8 cellular contexts compared by ENCODE assay signal in the genomic region with DNA sequence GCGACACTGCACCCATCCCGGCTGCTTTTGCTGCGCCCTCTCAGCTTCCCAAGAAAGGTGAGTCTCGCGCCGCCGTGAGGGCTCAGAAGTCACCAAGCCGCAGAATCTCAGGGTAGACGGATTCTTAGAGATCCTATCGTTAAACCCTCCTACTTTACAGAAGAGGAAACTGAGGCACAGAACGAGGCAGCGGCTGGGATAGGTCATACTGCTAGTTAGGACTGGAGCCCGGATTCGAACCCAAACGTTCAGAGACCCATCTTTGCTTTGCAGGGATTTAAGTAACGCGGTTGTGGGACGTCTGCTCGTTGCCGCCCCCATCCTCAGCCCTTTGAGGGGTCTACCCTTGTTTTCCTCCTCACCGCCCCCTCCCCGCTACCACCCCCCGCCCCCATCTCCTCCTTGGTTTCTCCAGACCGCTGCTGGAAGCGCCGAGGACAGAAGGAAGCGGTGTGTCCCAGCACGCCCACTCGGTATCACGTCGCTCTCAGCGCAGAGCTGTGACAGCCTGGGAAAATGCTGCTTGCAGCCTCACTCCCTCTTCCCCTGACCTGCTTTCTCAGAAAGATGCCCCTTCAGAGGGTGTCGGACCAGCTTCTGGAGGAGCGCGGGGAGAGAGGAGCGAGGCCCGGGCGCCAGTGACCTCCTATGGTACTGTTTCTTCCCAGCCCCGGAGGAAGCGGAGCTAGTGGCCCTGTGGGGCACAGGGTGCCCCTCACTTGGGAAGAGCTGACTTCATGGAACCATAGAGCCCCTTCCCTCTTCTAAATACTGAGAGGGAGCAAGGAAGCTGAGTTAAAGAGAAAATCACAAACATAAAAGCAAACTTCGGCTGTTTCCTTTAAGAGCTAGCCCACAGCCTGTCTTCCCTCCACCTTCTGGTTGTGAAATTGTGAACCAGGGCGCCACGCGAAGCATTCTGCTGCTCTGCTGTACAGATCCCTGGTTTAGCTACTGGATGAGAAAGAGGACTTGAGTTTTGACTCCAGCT. TPM values are rescaled to one million over a fixed set of nuclear protein-coding genes. Genes with fewer than 3 reads are reported as not detected.
DNase-seq lines count a peak whose midpoint lies in the region; ATAC-seq and TF ChIP-seq lines count a peak whose summit lies in the region.

No MANE protein-coding gene starts in this region.

- H3K4me3 Mint-ChIP-seq in progenitor cell of endocrine pancreas (ENCODE audit: low read depth): peak overlapping the region; percentile 85

- peaks cover 7% of the 10 kb centered on the region for H3K36me3 Mint-ChIP-seq in progenitor cell of endocrine pancreas (ENCODE audit: insufficient read depth)

- WGBS in hepatocyte (ENCODE audit: low lambda C conversion rate, missing lambda C conversion rate): 1% methylated on average over 34 of the region's 44 CpGs

- H3K4me3 ChIP-seq in SU-DHL-6 (ENCODE audit: insufficient read depth, low read length, poor library complexity, severe bottlenecking) (peak overlapping the region; percentile 98), hepatocyte (peak overlapping the region; percentile 78)

- H3K36me3 ChIP-seq in ES-I3 (ENCODE audit: insufficient read depth, low read length) (no peaks in the 10 kb centered on the region), SU-DHL-6 (ENCODE audit: low read length) (no peaks in the 10 kb centered on the region), hepatocyte (replicated peaks; ENCODE audit: insufficient read depth, low read depth) (no peaks in the 10 kb centered on the region)

- peak overlapping the region; percentile 96 for H2AFZ ChIP-seq in SU-DHL-6 (ENCODE audit: low read depth, low read length, severe bottlenecking)
- peak overlapping the region; percentile 92 for H2AFZ ChIP-seq in hepatocyte

- no peaks in the 10 kb centered on the region for H4K20me1 ChIP-seq in SU-DHL-6 (ENCODE audit: low read depth, low read length)
- no peaks in the 10 kb centered on the region for H4K20me1 ChIP-seq in hepatocyte (ENCODE audit: insufficient read depth, poor library complexity, severe bottlenecking)

- H3K27ac Mint-ChIP-seq in progenitor cell of endocrine pancreas: peak overlapping the region; percentile 54

- no peaks in the 10 kb centered on the region for H3K9me3 Mint-ChIP-seq in progenitor cell of endocrine pancreas (ENCODE audit: low read depth)

- DNase-seq in astrocyte of the hippocampus (ENCODE audit: low read depth, low spot score) (peak; percentile 70), hepatocyte (ENCODE audit: low spot score) (peak; percentile 62), progenitor cell of endocrine pancreas (ENCODE audit: low spot score, unreplicated experiment) (no peak), DMS153 treated with DMSO at 0.1 percent for 48 hours (lab: John Stamatoyannopoulos, UW; ENCODE audit: unreplicated experiment) (no peak)

- H3K4me2 ChIP-seq in SU-DHL-6 (ENCODE audit: low read depth, low read length, poor library complexity, severe bottlenecking) (peak overlapping the region; percentile 67), hepatocyte (peak overlapping the region; percentile 96)

- H3K27ac ChIP-seq in SU-DHL-6 (ENCODE audit: low read depth, low read length) (no peak overlapping the region), hepatocyte (peak overlapping the region; percentile 67)

- H3K9me2 ChIP-seq in SU-DHL-6 (replicated peaks; ENCODE audit: insufficient read depth, low read length): no peaks in the 10 kb centered on the region
- no peaks in the 10 kb centered on the region for H3K9me2 ChIP-seq in hepatocyte (replicated peaks; ENCODE audit: insufficient read depth)

- no peaks in the 10 kb centered on the region for H3K9me3 ChIP-seq in ES-I3 (ENCODE audit: control insufficient read depth, insufficient read depth, low read length)
- no peaks in the 10 kb centered on the region for H3K9me3 ChIP-seq in SU-DHL-6 (ENCODE audit: insufficient read depth, low read length)
- H3K9me3 ChIP-seq in hepatocyte (ENCODE audit: low read depth): no peaks in the 10 kb centered on the region

- H3K79me2 ChIP-seq in SU-DHL-6 (ENCODE audit: insufficient read depth, low read length) (no peaks in the 10 kb centered on the region), hepatocyte (peaks cover 34% of the 10 kb centered on the region)

- TF ChIP-seq CTCF in SU-DHL-6 (IDR thresholded peaks at IDR 0.05; ENCODE audit: insufficient read depth, low read length, poor library complexity, severe bottlenecking) (no peak), hepatocyte (IDR thresholded peaks at IDR 0.05; ENCODE audit: poor library complexity) (peak; percentile 2), progenitor cell of endocrine pancreas (IDR thresholded peaks at IDR 0.05; ENCODE audit: unreplicated experiment) (no peak)

- H3K9ac ChIP-seq in ES-I3 (ENCODE audit: low read depth, low read length) (peak overlapping the region; percentile 77), SU-DHL-6 (ENCODE audit: low read length) (peak overlapping the region; percentile 76)

- peaks cover 8% of the 10 kb centered on the region for H3K27me3 Mint-ChIP-seq in progenitor cell of endocrine pancreas

- H3K4me1 ChIP-seq in ES-I3 (ENCODE audit: insufficient read depth, low read length) (no peaks in the 10 kb centered on the region), hepatocyte (ENCODE audit: insufficient read depth) (peaks cover 6% of the 10 kb centered on the region)

- peaks cover 14% of the 10 kb centered on the region for H3K4me1 Mint-ChIP-seq in progenitor cell of endocrine pancreas (ENCODE audit: low read depth)

- peak; percentile 29 for ATAC-seq in HG02938 (IDR thresholded peaks at IDR 0.05; ENCODE audit: unreplicated experiment)
- no peak for ATAC-seq in GM19324 (IDR thresholded peaks at IDR 0.05; ENCODE audit: low FRiP score, unreplicated experiment)

- H3F3A ChIP-seq in SU-DHL-6 (ENCODE audit: insufficient read depth): no peaks in the 10 kb centered on the region

- no peaks in the 10 kb centered on the region for H3K27me3 ChIP-seq in SU-DHL-6 (ENCODE audit: low read length)
- H3K27me3 ChIP-seq in hepatocyte: no peaks in the 10 kb centered on the region

RNA-seq across cellular contexts. Expression of a gene that starts 0.6 kb away (rescaled TPM):
- total RNA-seq in hepatocyte: 43.6 and 46.5 TPM in 2 replicates
- 14.6 and 15.6 TPM in 2 replicates for polyA plus RNA-seq in hepatocyte
- 20.0 and 21.0 TPM in 2 replicates for total RNA-seq in progenitor cell of endocrine pancreas

Comparison
In these comparisons a context has a peak if more than half of its experiments do, and no peak if none do; other contexts are left out.
1. DNase-seq: peak in astrocyte of the hippocampus (single experiment) and hepatocyte (single experiment); none in progenitor cell of endocrine pancreas (single experiment) and DMS153 treated with DMSO at 0.1 percent for 48 hours (single experiment).